In genomic region chr10:119350529-119351001, GRCh38 we compare ENCODE assay signal across 18 cellular contexts.
DNase-seq lines count a peak whose midpoint lies in the region; ATAC-seq and TF ChIP-seq lines count a peak whose summit lies in the region.
"Had no signal": no experiment of that assay in that cellular context is flagged by ENCODE, and none has a peak within 500 bp of the region (broad histone marks: within the 10 kb centered on the region; RNA-seq: fewer than 3 reads in every experiment).

No MANE protein-coding gene starts in this region.

- H3K27me3 Mint-ChIP-seq in progenitor cell of endocrine pancreas = no peaks in the 10 kb centered on the region
- H3K27me3 Mint-ChIP-seq: activated T-helper 17 cell treated with anti-CD3 and anti-CD28 coated beads, Interleukin-2, amount 50 U/mL, for 72 hours had no signal

- TF ChIP-seq CTCF in SK-N-SH (IDR thresholded peaks at IDR 0.05) = no peak
- no peak for TF ChIP-seq CTCF in left ventricle myocardium inferior (IDR thresholded peaks at IDR 0.05; ENCODE audit: borderline replicate concordance)
- TF ChIP-seq CTCF in prostate gland (IDR thresholded peaks at IDR 0.05) = no peak
- no peak for TF ChIP-seq CTCF in lower leg skin (IDR thresholded peaks at IDR 0.05)
- no peak for TF ChIP-seq CTCF in progenitor cell of endocrine pancreas (IDR thresholded peaks at IDR 0.05; ENCODE audit: unreplicated experiment)

- H3K4me3 Mint-ChIP-seq in progenitor cell of endocrine pancreas (ENCODE audit: low read depth) = no peak overlapping the region
- H3K4me3 Mint-ChIP-seq: activated T-helper 17 cell treated with anti-CD3 and anti-CD28 coated beads, Interleukin-2, amount 50 U/mL, for 72 hours had no signal

- H2AFZ ChIP-seq in SK-N-SH (ENCODE audit: low read depth) = no peak overlapping the region

- no peak overlapping the region for H3K4me2 ChIP-seq in SK-N-SH

- H3K4me1 ChIP-seq in SK-N-SH (ENCODE audit: control insufficient read depth in 1 of 2, insufficient read depth in 2 of 2, low read depth in 1 of 2, low read length in 1 of 2) (peaks cover 0 to 25% of the 10 kb centered on the region in 2 experiments; a peak in 2 of 4 replicates), left ventricle myocardium inferior (peaks cover 81% of the 10 kb centered on the region), prostate gland (replicated peaks) (peaks cover 8% of the 10 kb centered on the region)

- WGBS in SK-N-SH (ENCODE audit: low lambda C conversion rate) = 79% methylated on average over 8 of the region's 8 CpGs
- WGBS in prostate gland = 28% methylated on average over 8 of the region's 8 CpGs
- 69% methylated on average over 8 of the region's 8 CpGs for WGBS in lower leg skin, 2 donors

- no peaks in the 10 kb centered on the region for H3K79me2 ChIP-seq in SK-N-SH (ENCODE audit: insufficient read depth)

- peaks cover 9% of the 10 kb centered on the region for H3K9me3 Mint-ChIP-seq in progenitor cell of endocrine pancreas (ENCODE audit: low read depth)

- no peaks in the 10 kb centered on the region for H3F3A ChIP-seq in SK-N-SH (replicated peaks; ENCODE audit: insufficient read depth)

- ATAC-seq in SK-N-SH treated with all-trans-retinoic acid at 6 μM for 48 hours (no peak), HG03469 (IDR thresholded peaks at IDR 0.05; ENCODE audit: unreplicated experiment) (no peak)
- ATAC-seq: mucosa of descending colon had no signal

- H3K27me3 ChIP-seq in SK-N-SH (ENCODE audit: insufficient read depth) (no peaks in the 10 kb centered on the region), left ventricle myocardium inferior (ENCODE audit: low read depth) (no peaks in the 10 kb centered on the region), prostate gland (replicated peaks; ENCODE audit: insufficient read depth) (no peaks in the 10 kb centered on the region)

- POLR2A ChIA-PET in SK-N-SH (lab: Yijun Ruan, JAX) = no interaction called here

- H3K27ac ChIP-seq in SK-N-SH (ENCODE audit: low read depth in 2 of 2, low read length in 1 of 2) (no peak overlapping the region), left ventricle myocardium inferior (replicated peaks) (peak overlapping the region; percentile 83), prostate gland (no peak overlapping the region)
- H3K27ac ChIP-seq: 22Rv1 had no signal

- no peaks in the 10 kb centered on the region for H4K20me1 ChIP-seq in SK-N-SH (ENCODE audit: insufficient read depth)

- no peak overlapping the region for H3K4me3 ChIP-seq in SK-N-SH (ENCODE audit: low read depth in 2 of 2, low read length in 1 of 2)
- no peak overlapping the region for H3K4me3 ChIP-seq in left ventricle myocardium inferior
- H3K4me3 ChIP-seq in prostate gland = no peak overlapping the region
- no peak overlapping the region for H3K4me3 ChIP-seq in lower leg skin (ENCODE audit: low read depth, poor library complexity, severe bottlenecking)
- H3K4me3 ChIP-seq: mucosa of descending colon had no signal

- DNase-seq in SK-N-SH (no peak), left ventricle myocardium inferior (no peak), prostate gland (ENCODE audit: low spot score) (peak; percentile 33), lower leg skin (ENCODE audit: low spot score in 2 of 2) (no peak), NCI-H146 treated with DMSO at 0.1 percent for 48 hours (lab: John Stamatoyannopoulos, UW; ENCODE audit: unreplicated experiment) (no peak), progenitor cell of endocrine pancreas (ENCODE audit: low spot score, unreplicated experiment) (no peak)
- DNase-seq: activated CD4-positive, alpha-beta T cell treated with anti-CD3 and anti-CD28 coated beads for 1 hour; C1 segment of cervical spinal cord; cortex of kidney; erythroblast; kidney; mucosa of descending colon; NCI-H1694 treated with DMSO at 0.1 percent for 48 hours; NCI-H446 treated with DMSO at 0.1 percent for 48 hours had no signal

- TF ChIP-seq EP300 in SK-N-SH (IDR thresholded peaks at IDR 0.05; ENCODE audit: borderline replicate concordance in 1 of 2, low read depth in 1 of 2, low read length in 1 of 2) = no peak

- H3K9me2 ChIP-seq in SK-N-SH = no peaks in the 10 kb centered on the region

- no peak overlapping the region for H3K9ac ChIP-seq in SK-N-SH

- H3K4me1 Mint-ChIP-seq in progenitor cell of endocrine pancreas (ENCODE audit: low read depth) = peaks cover 8% of the 10 kb centered on the region

- no peak for TF ChIP-seq POLR2A in prostate gland (IDR thresholded peaks at IDR 0.05)
- no peak for TF ChIP-seq POLR2A in lower leg skin (IDR thresholded peaks at IDR 0.05)

- no peak overlapping the region for H3K27ac Mint-ChIP-seq in progenitor cell of endocrine pancreas

- CTCF ChIA-PET in SK-N-SH (lab: Yijun Ruan, JAX) = interaction anchor here (2.1 kb wide), 1 partner anchor 95 kb away, joined by 6 read pairs; no protein-coding TSS in a partner anchor

- intact Hi-C loops in left ventricle myocardium inferior (cut with micrococcal nuclease) (no loop called here), prostate gland (cut with DNase I) (no loop called here), lower leg skin (cut with DNase I; ENCODE audit: low total_unique reads) (no loop called here)

- no peak for TF ChIP-seq RAD21 in SK-N-SH (IDR thresholded peaks at IDR 0.05; ENCODE audit: low read length)

- H3K36me3 Mint-ChIP-seq in progenitor cell of endocrine pancreas (ENCODE audit: insufficient read depth) = peaks cover 12% of the 10 kb centered on the region

- no peaks in the 10 kb centered on the region for H3K36me3 ChIP-seq in SK-N-SH (replicated peaks in 1 of 2; ENCODE audit: control insufficient read depth in 1 of 2, insufficient read depth in 2 of 2, low read length in 1 of 2)
- no peaks in the 10 kb centered on the region for H3K36me3 ChIP-seq in left ventricle myocardium inferior
- H3K36me3 ChIP-seq in prostate gland = no peaks in the 10 kb centered on the region

- H3K9me3 ChIP-seq in SK-N-SH (no peaks in the 10 kb centered on the region), left ventricle myocardium inferior (replicated peaks) (peaks cover 9% of the 10 kb centered on the region), prostate gland (no peaks in the 10 kb centered on the region)

TF ChIP-seq in SK-N-SH, 30 proteins besides CTCF, POLR2A, EP300 and RAD21:
- TF ChIP-seq GABPA (IDR thresholded peaks at IDR 0.05; ENCODE audit: low read depth) = no peak
- no peak for TF ChIP-seq GATA2 (CRISPR knock-in tag; IDR thresholded peaks at IDR 0.05)
- no peak for TF ChIP-seq MAX (IDR thresholded peaks at IDR 0.05; ENCODE audit: low read depth)
- no peak for TF ChIP-seq ELF1 (IDR thresholded peaks at IDR 0.05)
- TF ChIP-seq TAF1 (IDR thresholded peaks at IDR 0.05; ENCODE audit: borderline replicate concordance, low read depth, low read length) = no peak
- no peak for TF ChIP-seq POLR2AphosphoS5 (IDR thresholded peaks at IDR 0.05; ENCODE audit: low read depth, low read length)
- TF ChIP-seq RCOR1 (IDR thresholded peaks at IDR 0.05; ENCODE audit: low read length) = peak; percentile 73; the same call in 1 of the 2 replicates

TF ChIP-seq in SK-N-SH treated with all-trans-retinoic acid at 6 μM for 48 hours, 23 proteins besides CTCF, POLR2A, EP300 and RAD21:
- no peak for TF ChIP-seq CSRNP3 (CRISPR knock-in tag; IDR thresholded peaks at IDR 0.05)
- no peak for TF ChIP-seq ZFP3 (CRISPR knock-in tag; IDR thresholded peaks at IDR 0.05)
- TF ChIP-seq ESRRG (CRISPR knock-in tag; IDR thresholded peaks at IDR 0.05) = no peak
- no peak for TF ChIP-seq ARNTL (CRISPR knock-in tag; IDR thresholded peaks at IDR 0.05; ENCODE audit: borderline replicate concordance, low read depth)
- TF ChIP-seq CREB5 (CRISPR knock-in tag; IDR thresholded peaks at IDR 0.05; ENCODE audit: low read depth) = no peak
- no peak for TF ChIP-seq SNAI2 (CRISPR knock-in tag; IDR thresholded peaks at IDR 0.05)
